Comparison of ENCODE assay signal across 8 cellular contexts in the genomic region with DNA sequence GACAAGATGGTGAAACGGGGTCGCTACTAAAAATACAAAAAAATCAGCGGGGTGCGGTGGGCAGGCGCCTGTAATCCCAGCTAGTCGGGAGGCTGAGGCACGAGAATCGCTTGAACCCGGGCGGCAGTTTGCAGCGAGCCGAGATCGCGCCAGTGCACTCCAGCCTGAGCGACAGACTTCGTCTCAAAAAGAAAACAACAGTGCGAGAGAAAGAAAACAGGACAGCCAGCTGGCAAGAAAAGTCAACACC. TPM values are rescaled to one million over a fixed set of nuclear protein-coding genes. Genes with fewer than 3 reads are reported as not detected.
DNase-seq lines count a peak whose midpoint lies in the region; ATAC-seq lines count a peak whose summit lies in the region.

No MANE protein-coding gene starts in this region.

- no peak overlapping the region for H2AFZ ChIP-seq in neuron (ENCODE audit: low read depth, low read length)

- DNase-seq in ecto neural progenitor cell (ENCODE audit: low spot score): peak; percentile 84
- no peak for DNase-seq in A172 (ENCODE audit: low spot score)
- DNase-seq in UCSD-AML1 (lab: John Stamatoyannopoulos, UW; ENCODE audit: unreplicated experiment): no peak
- no peak for DNase-seq in retina

- H3K4me1 ChIP-seq in neuron (ENCODE audit: insufficient read depth, low read length): peaks cover 15% of the 10 kb centered on the region

- no peaks in the 10 kb centered on the region for H3K27me3 ChIP-seq in neuron (ENCODE audit: insufficient read depth, low read length)

- no peaks in the 10 kb centered on the region for H3K9me3 ChIP-seq in neuron (ENCODE audit: low read length)

- peak; percentile 8 for ATAC-seq in GM19023 (IDR thresholded peaks at IDR 0.05; ENCODE audit: unreplicated experiment)
- peak; percentile 6 for ATAC-seq in HG03342 (IDR thresholded peaks at IDR 0.05; ENCODE audit: unreplicated experiment)
- ATAC-seq in HG02884 (IDR thresholded peaks at IDR 0.05; ENCODE audit: unreplicated experiment): no peak

- no peaks in the 10 kb centered on the region for H3K36me3 ChIP-seq in neuron (ENCODE audit: insufficient read depth, low read length)

- H3K4me3 ChIP-seq in neuron (ENCODE audit: low read length): peak overlapping the region; percentile 56

RNA-seq across cellular contexts. Expression of a gene that starts 0.6 kb away (rescaled TPM):
- under 0.01 TPM in 2 replicates for total RNA-seq in A172 (2014; rRNA removed; shearing (Covaris generic))

RNA-seq across cellular contexts. Expression of a gene that starts 0.7 kb away (rescaled TPM):
- under 0.01 TPM in 2 replicates for total RNA-seq in A172 (2014; rRNA removed; shearing (Covaris generic))

RNA-seq across cellular contexts. Expression of a gene that starts 9.8 kb away (rescaled TPM):
- total RNA-seq in A172 (2014; rRNA removed; shearing (Covaris generic)): 1.3 and 1.4 TPM in 2 replicates

RNA-seq across cellular contexts. Expression of a gene that starts 26.8 kb away (rescaled TPM):
- 136 and 156 TPM in 2 replicates for total RNA-seq in A172 (2014; rRNA removed; shearing (Covaris generic))

RNA-seq across cellular contexts. Expression of a gene that starts 35.2 kb away (rescaled TPM):
- not detected in 2 replicates for total RNA-seq in A172 (2014; rRNA removed; shearing (Covaris generic))
